Comparison of ENCODE assay signal across 9 cellular contexts in the genomic region with DNA sequence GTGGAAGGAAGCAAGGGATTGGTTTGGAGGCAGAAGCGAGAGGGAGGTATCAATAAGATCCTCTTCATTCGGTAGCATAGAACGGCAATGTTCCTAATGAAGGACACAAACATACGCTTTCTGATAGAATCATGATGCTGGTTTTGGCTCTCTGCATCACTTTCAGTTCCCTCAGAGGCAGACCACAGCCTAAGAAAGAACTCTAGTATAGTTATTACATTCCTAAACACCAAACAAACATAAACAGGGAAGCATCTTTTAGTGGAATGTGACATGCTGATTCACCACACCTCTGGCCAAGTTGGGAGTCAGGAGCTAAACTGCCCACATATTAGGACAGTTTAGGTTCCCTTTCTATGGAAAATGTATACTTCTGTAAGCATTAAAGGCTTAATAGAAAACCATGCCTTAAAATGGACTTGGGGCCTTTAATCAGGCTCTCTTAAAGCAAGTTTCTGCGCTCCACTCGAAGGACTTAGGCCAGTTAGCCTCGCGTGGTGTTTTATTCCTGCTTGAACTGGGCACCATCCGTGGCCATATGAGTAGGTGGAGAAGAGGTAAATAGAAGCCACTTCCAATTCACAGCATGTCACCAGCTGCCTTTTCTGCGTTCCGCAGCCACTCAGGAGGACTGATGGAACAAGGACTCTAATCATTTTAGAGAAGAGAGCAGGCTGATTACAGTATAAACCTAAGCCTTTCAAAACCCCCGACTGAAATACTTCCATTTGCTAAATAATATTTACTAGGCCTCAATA. TPM values are rescaled to one million over a fixed set of nuclear protein-coding genes. Genes with fewer than 3 reads are reported as not detected.
DNase-seq lines count a peak whose midpoint lies in the region; ATAC-seq and TF ChIP-seq lines count a peak whose summit lies in the region.
"Had no signal": no experiment of that assay in that cellular context is flagged by ENCODE, and none has a peak within 500 bp of the region (broad histone marks: within the 10 kb centered on the region; RNA-seq: fewer than 3 reads in every experiment).

No MANE protein-coding gene starts in this region.

- no peaks in the 10 kb centered on the region for H4K20me1 ChIP-seq in mammary epithelial cell (ENCODE audit: insufficient read depth, low read length)

- H2AFZ ChIP-seq in mammary epithelial cell (ENCODE audit: low read depth, low read length), result no peak overlapping the region

- H3K4me2 ChIP-seq in mammary epithelial cell (ENCODE audit: insufficient read depth, low read depth, low read length), result no peak overlapping the region

- H3K27me3 ChIP-seq in mammary epithelial cell (ENCODE audit: insufficient read depth, low read length), result no peaks in the 10 kb centered on the region

- CTCF ChIA-PET in mammary epithelial cell (lab: Charles Lee; ENCODE audit: low non-redundant PET), result no interaction called here

- H3K9ac ChIP-seq in mammary epithelial cell (ENCODE audit: insufficient read depth, low read length), result no peak overlapping the region

- H3K79me2 ChIP-seq in mammary epithelial cell (ENCODE audit: insufficient read depth, low read length), result no peaks in the 10 kb centered on the region

- in situ Hi-C loops in mammary epithelial cell (cut with MboI; ENCODE audit: low sequenced_read_pairs in 2 of 2), result no loop called here

- no peaks in the 10 kb centered on the region for H3K36me3 ChIP-seq in mammary epithelial cell (ENCODE audit: insufficient read depth, low read length)

- TF ChIP-seq CTCF in AG09319 (IDR thresholded peaks at IDR 0.05; ENCODE audit: low read depth, low read length) (no peak), mammary epithelial cell (conservative IDR thresholded peaks at IDR 0.05 in 1 of 2, IDR thresholded peaks at IDR 0.05 in 1 of 2; ENCODE audit: extremely low read depth in 1 of 2, insufficient read depth in 1 of 2, low read depth in 1 of 2, low read length in 2 of 2) (no peak)

- dilution Hi-C loops in mammary epithelial cell (cut with HindIII; ENCODE audit: low sequenced_read_pairs), result no loop called here

- BruUV-seq in mammary epithelial cell (replicated peaks; lab: Mats Ljungman, UMichigan), result no TSS peak

- no peaks in the 10 kb centered on the region for H3K4me1 ChIP-seq in mammary epithelial cell (ENCODE audit: insufficient read depth, low read length)

- no peak overlapping the region for H3K4me3 ChIP-seq in mammary epithelial cell (replicated peaks in 1 of 3; ENCODE audit: insufficient read depth in 1 of 3, low read depth in 2 of 3, low read length in 3 of 3)

- 97% methylated on average over 12 of the region's 12 CpGs for WGBS in mammary epithelial cell (ENCODE audit: low coverage, missing lambda C conversion rate)

- no peaks in the 10 kb centered on the region for H3K9me3 ChIP-seq in mammary epithelial cell (replicated peaks; ENCODE audit: insufficient read depth, low read length)

- intact Hi-C loops in mammary epithelial cell (cut with micrococcal nuclease), result loop anchor here (10.0 kb wide), 1 partner anchor 368 kb away; no protein-coding TSS in a partner anchor

- no peak overlapping the region for H3K27ac ChIP-seq in mammary epithelial cell (ENCODE audit: insufficient read depth, low read depth, low read length)

- DNase-seq in AG09319 (ENCODE audit: extremely low read depth, low read depth) (peak; percentile 12), fibroblast of gingiva (ENCODE audit: low read depth) (peak; percentile 72), NCI-H128 (lab: John Stamatoyannopoulos, UW; ENCODE audit: unreplicated experiment) (no peak), mammary epithelial cell (no peak)
- DNase-seq: activated CD8-positive, alpha-beta memory T cell treated with anti-CD3 and anti-CD28 coated beads, Interleukin-2, amount 10 ng/mL, durations not matched to agents 7 days and 5 days had no signal

- ATAC-seq in GM18870 (IDR thresholded peaks at IDR 0.05; ENCODE audit: unreplicated experiment) (peak; percentile 75), HG03354 (IDR thresholded peaks at IDR 0.05; ENCODE audit: poor library complexity, severe bottlenecking, unreplicated experiment) (peak; percentile 70), HG03378 (IDR thresholded peaks at IDR 0.05; ENCODE audit: unreplicated experiment) (no peak), GM21723 (IDR thresholded peaks at IDR 0.05; ENCODE audit: unreplicated experiment) (no peak)
- ATAC-seq: activated CD8-positive, alpha-beta memory T cell treated with anti-CD3 and anti-CD28 coated beads, Interleukin-2, amount 10 ng/mL, durations not matched to agents 7 days and 5 days had no signal

RNA-seq across cellular contexts. Expression of gene CD47, which starts 53.7 kb away (rescaled TPM):
- total RNA-seq in mammary epithelial cell, result 10 to 100 TPM; 65.0 to 68.5 TPM
- polyA plus RNA-seq in mammary epithelial cell, result 34.4 TPM
- 34.3 TPM for polyA minus RNA-seq in mammary epithelial cell

Comparison
In these comparisons a context has a peak if more than half of its experiments do, and no peak if none do; other contexts are left out.
1. DNase-seq: peak in AG09319 (single experiment) and fibroblast of gingiva (single experiment); none in NCI-H128 (single experiment) and mammary epithelial cell (single experiment).
2. ATAC-seq: peak in GM18870 (single experiment) and HG03354 (single experiment); none in HG03378 (single experiment) and GM21723 (single experiment).